8 cellular contexts compared by ENCODE assay signal in the genomic region with DNA sequence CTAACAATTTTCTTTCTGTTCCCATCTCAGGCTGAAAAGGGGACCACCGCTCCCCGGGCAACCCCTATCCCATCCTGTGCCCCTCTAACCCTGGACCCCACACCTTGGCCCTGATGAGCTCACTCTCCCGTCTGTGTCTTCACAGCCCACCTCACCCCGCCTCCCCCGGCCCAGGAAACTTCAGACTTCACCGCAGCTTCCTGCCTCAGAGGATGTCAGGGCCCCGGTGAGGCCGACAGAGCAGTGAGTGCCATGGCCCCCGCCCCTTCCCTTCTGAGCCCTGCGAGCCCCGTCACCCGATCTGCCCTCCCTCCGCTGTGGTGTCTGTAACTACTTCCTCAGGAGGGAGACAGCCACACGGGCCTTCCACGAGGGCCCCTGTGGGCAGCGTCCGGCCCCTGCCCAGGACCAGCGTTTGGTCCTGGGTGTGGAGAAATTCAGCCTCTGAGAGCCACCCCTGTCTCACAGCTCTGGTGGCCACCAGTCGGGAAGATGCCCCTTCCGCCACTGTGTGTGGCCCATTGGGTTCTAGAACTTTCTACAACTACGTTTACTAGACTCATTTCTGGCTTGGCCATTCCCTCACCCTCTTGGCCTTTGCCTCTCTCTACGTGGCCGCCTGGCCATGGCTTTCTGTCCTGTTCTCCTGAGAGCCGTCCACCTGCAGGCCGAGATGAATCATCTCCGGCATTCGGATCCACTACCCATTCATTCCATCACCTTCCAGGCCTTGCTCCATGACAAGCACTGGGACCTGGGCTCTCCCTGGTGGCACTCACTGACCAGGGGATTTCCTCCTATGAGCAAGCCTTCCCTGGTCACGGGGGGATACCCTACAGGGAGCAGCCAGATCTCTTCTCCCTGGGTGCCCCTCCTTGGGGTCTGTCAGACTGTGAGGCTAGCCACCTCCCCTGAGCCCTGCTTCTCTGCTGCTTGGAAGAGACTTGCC.
DNase-seq lines count a peak whose midpoint lies in the region; ATAC-seq, FAIRE-seq and TF ChIP-seq lines count a peak whose summit lies in the region.

No MANE protein-coding gene starts in this region.

- no peaks in the 10 kb centered on the region for H3K9me3 ChIP-seq in parathyroid adenoma (ENCODE audit: control insufficient read depth, low read length)

- H2AFZ ChIP-seq in parathyroid adenoma: no peak overlapping the region

- peaks cover 5% of the 10 kb centered on the region for H3K79me2 ChIP-seq in parathyroid adenoma

- H3K4me2 ChIP-seq in parathyroid adenoma (ENCODE audit: low read length): no peak overlapping the region

- H3K36me3 ChIP-seq in parathyroid adenoma (ENCODE audit: control insufficient read depth, insufficient read depth, low read length): no peaks in the 10 kb centered on the region

- peak; percentile 74 to 94 (median 86) for DNase-seq in activated CD4-positive, CD25-positive, alpha-beta regulatory T cell (lab: John Stamatoyannopoulos, UW)
- DNase-seq in urothelium cell line (ENCODE audit: low spot score) (peak; percentile 68), hepatic stellate cell (ENCODE audit: low spot score) (no peak), NCI-H748 treated with DMSO at 0.1 percent for 48 hours (lab: John Stamatoyannopoulos, UW) (no peak)

- H3K4me3 ChIP-seq in parathyroid adenoma (ENCODE audit: low read depth, low read length): no peak overlapping the region

- no peaks in the 10 kb centered on the region for H3K9me3 Mint-ChIP-seq in dendritic cell treated with granulocyte-macrophage colony-stimulating factor and Interleukin-4, amounts not matched to agents 40 ng/mL and 50 ng/mL, for 4 days

- peaks cover 33% of the 10 kb centered on the region for H3K36me3 Mint-ChIP-seq in dendritic cell treated with granulocyte-macrophage colony-stimulating factor and Interleukin-4, amounts not matched to agents 40 ng/mL and 50 ng/mL, for 4 days (ENCODE audit: low read depth)

- peak overlapping the region; percentile 75 for H3K4me3 Mint-ChIP-seq in dendritic cell treated with granulocyte-macrophage colony-stimulating factor and Interleukin-4, amounts not matched to agents 40 ng/mL and 50 ng/mL, for 4 days

- peak; percentile 70 for TF ChIP-seq POLR2A in GM19193 (IDR thresholded peaks at IDR 0.05; ENCODE audit: extremely low read depth, insufficient read depth, insufficient read length)

- intact Hi-C loops in dendritic cell treated with granulocyte-macrophage colony-stimulating factor and Interleukin-4, amounts not matched to agents 40 ng/mL and 50 ng/mL, for 4 days (cut with micrococcal nuclease): loop anchor here (5.0 kb wide), 1 partner anchor 93 kb away; no protein-coding TSS in a partner anchor

- ATAC-seq in HG03378 (IDR thresholded peaks at IDR 0.05; ENCODE audit: unreplicated experiment): peak; percentile 29

- H3K27me3 Mint-ChIP-seq in dendritic cell treated with granulocyte-macrophage colony-stimulating factor and Interleukin-4, amounts not matched to agents 40 ng/mL and 50 ng/mL, for 4 days: no peaks in the 10 kb centered on the region

- H3K27me3 ChIP-seq in parathyroid adenoma (ENCODE audit: control insufficient read depth, insufficient read depth, low read length): no peaks in the 10 kb centered on the region

- peak overlapping the region; percentile 100 for H3K27ac Mint-ChIP-seq in dendritic cell treated with granulocyte-macrophage colony-stimulating factor and Interleukin-4, amounts not matched to agents 40 ng/mL and 50 ng/mL, for 4 days

- peaks cover 85% of the 10 kb centered on the region for H3K4me1 Mint-ChIP-seq in dendritic cell treated with granulocyte-macrophage colony-stimulating factor and Interleukin-4, amounts not matched to agents 40 ng/mL and 50 ng/mL, for 4 days (ENCODE audit: low read depth)

- TF ChIP-seq CTCF in parathyroid adenoma (IDR thresholded peaks at IDR 0.05): no peak

- H3K9ac ChIP-seq in parathyroid adenoma: no peak overlapping the region

- FAIRE-seq in urothelium cell line (lab: Jason Lieb, UNC): no peak

- peaks cover 17% of the 10 kb centered on the region for H3K4me1 ChIP-seq in parathyroid adenoma

- peak overlapping the region; percentile 47 for H3K27ac ChIP-seq in parathyroid adenoma

Comparison
In these comparisons a context has a peak if more than half of its experiments do, and no peak if none do; other contexts are left out.
1. DNase-seq: peak in activated CD4-positive, CD25-positive, alpha-beta regulatory T cell (4 of 4) and urothelium cell line (single experiment); none in hepatic stellate cell (single experiment) and NCI-H748 treated with DMSO at 0.1 percent for 48 hours (single experiment).